Comparison of ENCODE assay signal across 8 cellular contexts in the genomic region with DNA sequence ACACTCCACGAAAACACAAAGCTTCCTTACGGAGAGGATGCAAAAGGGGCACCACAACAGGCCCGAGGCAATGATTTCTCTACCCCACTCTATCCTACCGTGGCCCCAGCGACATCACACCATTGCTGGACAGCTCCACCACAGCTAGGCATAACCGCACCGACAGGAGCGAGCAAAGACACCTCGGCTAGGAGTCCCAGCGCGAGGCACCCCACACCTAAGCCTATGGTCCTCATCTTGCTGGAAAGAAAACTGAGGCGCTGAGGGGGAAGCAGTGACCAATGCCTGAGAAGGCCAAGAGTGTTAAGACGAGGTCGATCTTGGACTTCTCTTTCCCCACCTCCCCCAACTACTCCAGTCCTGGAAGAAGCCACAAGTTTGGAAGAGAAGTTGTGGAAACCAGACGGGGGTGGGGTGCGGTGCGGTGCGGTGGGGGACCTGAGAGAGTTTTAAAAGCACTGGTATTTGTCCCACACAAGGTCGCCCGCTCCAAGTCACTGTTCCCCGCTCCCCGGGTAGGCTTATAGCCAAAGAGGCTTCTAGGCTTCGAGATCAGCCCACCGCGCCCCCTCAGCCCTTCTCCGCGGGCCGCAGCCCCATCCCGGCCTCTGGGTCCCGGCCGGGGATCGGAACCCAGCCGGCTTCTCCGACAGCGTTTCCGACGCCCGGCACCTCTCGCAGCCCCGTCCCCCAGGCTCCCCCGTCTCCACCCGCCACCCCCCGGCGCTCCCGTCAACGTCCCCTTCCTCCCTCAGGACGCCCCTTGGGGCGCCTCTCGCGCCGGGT. TPM values are rescaled to one million over a fixed set of nuclear protein-coding genes. Genes with fewer than 3 reads are reported as not detected.
DNase-seq lines count a peak whose midpoint lies in the region; ATAC-seq and TF ChIP-seq lines count a peak whose summit lies in the region.

No MANE protein-coding gene starts in this region.

- ATAC-seq in HG03025 (IDR thresholded peaks at IDR 0.05; ENCODE audit: low FRiP score, unreplicated experiment) (peak; percentile 9), foreskin keratinocyte (no peak), psoas muscle (peak in 1 of 4 donors; percentile 1)

- H3K27ac ChIP-seq in foreskin keratinocyte (peak overlapping the region; percentile 68), psoas muscle (peak overlapping the region; percentile 84)

- no peak for TF ChIP-seq CTCF in foreskin keratinocyte (conservative IDR thresholded peaks at IDR 0.05)
- no peak for TF ChIP-seq CTCF in psoas muscle (IDR thresholded peaks at IDR 0.05)

- 8 to 11% (median 8%) methylated on average over 31 to 51 of the region's 51 CpGs for WGBS in psoas muscle, 3 donors

- no peaks in the 10 kb centered on the region for H3K36me3 ChIP-seq in psoas muscle (ENCODE audit: insufficient read depth in 1 of 2, low read depth in 1 of 2)

- H3K4me3 Mint-ChIP-seq in activated CD4-positive, alpha-beta memory T cell treated with anti-CD3 and anti-CD28 coated beads, Interleukin-2, amount 10 ng/mL, durations not matched to agents 7 days and 5 days: peak overlapping the region; percentile 96

- H3K9me3 ChIP-seq in psoas muscle: no peaks in the 10 kb centered on the region

- CTCF ChIA-PET in activated CD4-positive, alpha-beta memory T cell treated with anti-CD3 and anti-CD28 coated beads, Interleukin-2, amount 10 ng/mL, durations not matched to agents 7 days and 5 days (lab: Charles Lee): interaction anchor here (0.8 to 1.5 kb wide), 3 partner anchors 66 to 169 kb away, joined by 3 to 8 read pairs (median 3); no protein-coding TSS in a partner anchor

- H3K4me1 Mint-ChIP-seq in activated CD4-positive, alpha-beta memory T cell treated with anti-CD3 and anti-CD28 coated beads, Interleukin-2, amount 10 ng/mL, durations not matched to agents 7 days and 5 days: peaks cover 45% of the 10 kb centered on the region

- H3K4me1 ChIP-seq in foreskin keratinocyte (peaks cover 8% of the 10 kb centered on the region), psoas muscle (peaks cover 26% of the 10 kb centered on the region)

- H3K9me3 Mint-ChIP-seq in activated CD4-positive, alpha-beta memory T cell treated with anti-CD3 and anti-CD28 coated beads, Interleukin-2, amount 10 ng/mL, durations not matched to agents 7 days and 5 days: no peaks in the 10 kb centered on the region

- peak; percentile 33 for DNase-seq in GM03348 (ENCODE audit: low spot score)
- DNase-seq in activated CD4-positive, alpha-beta memory T cell treated with anti-CD3 and anti-CD28 coated beads, Interleukin-2, amount 10 ng/mL, durations not matched to agents 7 days and 5 days: peak; percentile 25
- DNase-seq in foreskin keratinocyte: peak in 1 of 2 donors; percentile 50
- peak in 1 of 2 donors; percentile 17 for DNase-seq in psoas muscle
- no peak for DNase-seq in NCI-H1417 treated with DMSO at 0.1 percent for 48 hours (lab: John Stamatoyannopoulos, UW)
- no peak for DNase-seq in COR-L47 (lab: John Stamatoyannopoulos, UW)
- no peak for DNase-seq in T1000 (lab: John Stamatoyannopoulos, UW)

- H3K27ac Mint-ChIP-seq in activated CD4-positive, alpha-beta memory T cell treated with anti-CD3 and anti-CD28 coated beads, Interleukin-2, amount 10 ng/mL, durations not matched to agents 7 days and 5 days: no peak overlapping the region

- intact Hi-C loops in psoas muscle (cut with DNase I): loop anchor here in 1 of 2 donors (5.0 kb wide), 2 partner anchors 68 to 103 kb away; no protein-coding TSS in a partner anchor

- POLR2A ChIA-PET in activated CD4-positive, alpha-beta memory T cell treated with anti-CD3 and anti-CD28 coated beads, Interleukin-2, amount 10 ng/mL, durations not matched to agents 7 days and 5 days (lab: Charles Lee): interaction anchor here (0.7 to 1.5 kb wide), 4 partner anchors 10 to 167 kb away, joined by 3 to 4 read pairs (median 3); no protein-coding TSS in a partner anchor

- H3K36me3 Mint-ChIP-seq in activated CD4-positive, alpha-beta memory T cell treated with anti-CD3 and anti-CD28 coated beads, Interleukin-2, amount 10 ng/mL, durations not matched to agents 7 days and 5 days (ENCODE audit: low read depth): peaks cover 6% of the 10 kb centered on the region

- H3K27me3 ChIP-seq in foreskin keratinocyte (no peaks in the 10 kb centered on the region), psoas muscle (ENCODE audit: insufficient read depth in 3 of 3, low read length in 2 of 3) (no peaks in the 10 kb centered on the region)

- peak overlapping the region; percentile 92 for H3K4me3 ChIP-seq in psoas muscle

- H3K27me3 Mint-ChIP-seq in activated CD4-positive, alpha-beta memory T cell treated with anti-CD3 and anti-CD28 coated beads, Interleukin-2, amount 10 ng/mL, durations not matched to agents 7 days and 5 days: no peaks in the 10 kb centered on the region

RNA-seq across cellular contexts. Expression of a gene that starts 0.8 kb away (rescaled TPM):
- total RNA-seq in activated CD4-positive, alpha-beta memory T cell treated with anti-CD3 and anti-CD28 coated beads, Interleukin-2, amount 10 ng/mL, durations not matched to agents 7 days and 5 days: 10 to 100 TPM; 36.7 to 37.7 TPM
- total RNA-seq in foreskin keratinocyte (25.7 and 26.1 TPM in 2 replicates), psoas muscle (10 to 100 TPM in 2 of 4 donors, 1 to 10 TPM in 2; 8.7 to 13.8 (median 10.7) TPM)
- polyA plus RNA-seq in foreskin keratinocyte (28.4 and 32.1 TPM in 2 replicates), psoas muscle (10 to 100 TPM; 14.2 to 22.5 (median 21.1) TPM)

RNA-seq across cellular contexts. Expression of a gene that starts 5.9 kb away (rescaled TPM):
- 10 to 100 TPM; 35.1 to 38.4 TPM for total RNA-seq in activated CD4-positive, alpha-beta memory T cell treated with anti-CD3 and anti-CD28 coated beads, Interleukin-2, amount 10 ng/mL, durations not matched to agents 7 days and 5 days
- total RNA-seq in foreskin keratinocyte (28.6 and 29.1 TPM in 2 replicates), psoas muscle (10 to 100 TPM; 16.5 to 27.8 (median 17.2) TPM)
- polyA plus RNA-seq in foreskin keratinocyte (42.9 and 47.4 TPM in 2 replicates), psoas muscle (10 to 100 TPM; 18.1 to 27.0 (median 21.7) TPM)

Comparison
In these comparisons a context has a peak if more than half of its experiments do, and no peak if none do; other contexts are left out.
1. DNase-seq: peak in GM03348 (single experiment) and activated CD4-positive, alpha-beta memory T cell treated with anti-CD3 and anti-CD28 coated beads, Interleukin-2, amount 10 ng/mL, durations not matched to agents 7 days and 5 days (single experiment); none in NCI-H1417 treated with DMSO at 0.1 percent for 48 hours (single experiment), COR-L47 (single experiment) and T1000 (single experiment).